ENCODE assay signal across 13 cellular contexts in the genomic region with DNA sequence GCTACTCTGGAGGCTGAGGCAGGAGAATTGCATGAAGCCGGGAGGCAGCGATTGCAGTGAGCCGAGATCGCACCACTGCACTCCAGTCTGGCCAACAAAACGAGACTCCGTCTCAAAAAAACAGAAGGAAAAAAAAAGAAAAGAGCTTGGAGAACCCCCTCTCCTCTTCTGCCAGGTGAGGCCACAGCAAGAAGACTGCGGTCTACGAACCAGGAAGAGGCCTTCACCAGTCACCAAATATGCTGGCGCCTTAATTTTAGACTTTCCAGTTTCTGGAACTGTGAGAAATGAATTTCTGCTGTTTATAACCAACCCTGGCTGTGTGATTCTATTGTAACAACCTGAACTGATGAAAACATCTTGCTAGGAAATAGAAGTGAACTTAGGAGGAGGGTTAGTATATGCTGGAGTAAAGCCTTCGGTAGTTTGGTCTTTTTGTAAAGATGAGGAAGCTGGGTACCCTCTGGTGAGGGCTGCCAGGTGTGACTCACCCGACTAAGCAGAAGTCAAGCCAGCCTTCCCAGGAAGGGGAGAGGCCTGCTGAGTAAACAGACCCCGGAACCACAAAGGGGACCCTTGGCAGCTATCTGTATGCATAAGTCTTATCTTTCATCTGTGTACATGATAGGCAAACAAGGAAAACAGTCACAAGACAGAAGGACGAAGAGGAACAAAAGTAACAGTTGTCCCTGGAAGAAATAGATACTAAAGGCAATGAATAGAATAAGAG.
DNase-seq lines count a peak whose midpoint lies in the region; ATAC-seq, FAIRE-seq and TF ChIP-seq lines count a peak whose summit lies in the region.
"Had no signal": no experiment of that assay in that cellular context is flagged by ENCODE, and none has a peak within 500 bp of the region (broad histone marks: within the 10 kb centered on the region; RNA-seq: fewer than 3 reads in every experiment).

No MANE protein-coding gene starts in this region.

- no peak for FAIRE-seq in K562 (lab: Jason Lieb, UNC)
- FAIRE-seq: colon, GM18507, RCC 7860 had no signal

- no peak for TF ChIP-seq POLR2A in K562 (conservative IDR thresholded peaks at IDR 0.05)
- TF ChIP-seq POLR2A in stomach (IDR thresholded peaks at IDR 0.05): no peak

- no peaks in the 10 kb centered on the region for H3K79me2 ChIP-seq in K562 (ENCODE audit: control insufficient read depth, insufficient read depth, low read length)

- TF ChIP-seq CTCF in K562 (IDR thresholded peaks at IDR 0.05 in 2 of 3, conservative IDR thresholded peaks at IDR 0.05 in 1 of 3; ENCODE audit: insufficient read depth in 2 of 3, low read depth in 1 of 3, low read length in 3 of 3) (no peak), stomach (IDR thresholded peaks at IDR 0.05) (no peak)

- no peaks in the 10 kb centered on the region for H3K4me1 ChIP-seq in K562 (replicated peaks in 1 of 2; ENCODE audit: control insufficient read depth in 2 of 2, insufficient read depth in 2 of 2, low read length in 2 of 2)
- H3K4me1 ChIP-seq in stomach: peaks cover 0 to 20% (median 6%) of the 10 kb centered on the region in 4 donors

- intact Hi-C loops in activated naive CD4-positive, alpha-beta T cell treated with anti-CD3 and anti-CD28 coated beads for 36 hours (cut with micrococcal nuclease): no loop called here
- intact Hi-C loops in K562 (cut with micrococcal nuclease): no loop called here
- intact Hi-C loops in stomach (cut with DNase I; ENCODE audit: low total_unique reads): loop anchor here (10.0 kb wide), 1 partner anchor 79 kb away; no protein-coding TSS in a partner anchor

- no peak overlapping the region for H3K4me2 ChIP-seq in K562 (ENCODE audit: insufficient read depth, low read length)

- in situ Hi-C loops in K562 (cut with MboI): no loop called here

- H3K27ac Mint-ChIP-seq in activated naive CD4-positive, alpha-beta T cell treated with anti-CD3 and anti-CD28 coated beads for 36 hours: peak overlapping the region; percentile 75
- H3K27ac Mint-ChIP-seq: nephron had no signal

- no peaks in the 10 kb centered on the region; the same call in 1 of the 2 replicates for H3K9me3 ChIP-seq in K562 (replicated peaks; ENCODE audit: control insufficient read depth, insufficient read depth, low read depth, low read length)
- peaks cover 0 to 8% (median 3%) of the 10 kb centered on the region in 4 donors for H3K9me3 ChIP-seq in stomach
- H3K9me3 ChIP-seq: suprapubic skin had no signal

- TF ChIP-seq EP300 in K562 (IDR thresholded peaks at IDR 0.05; ENCODE audit: low read length): no peak
- no peak for TF ChIP-seq EP300 in stomach (IDR thresholded peaks at IDR 0.05)

- no peak for ATAC-seq in K562
- no peak for ATAC-seq in GM21360 (IDR thresholded peaks at IDR 0.05; ENCODE audit: unreplicated experiment)
- no peak for ATAC-seq in HG03280 (IDR thresholded peaks at IDR 0.05; ENCODE audit: unreplicated experiment)
- ATAC-seq in GM19397 (IDR thresholded peaks at IDR 0.05; ENCODE audit: unreplicated experiment): no peak

- H3K36me3 ChIP-seq in K562 (ENCODE audit: control insufficient read depth, insufficient read depth, low read length) (no peaks in the 10 kb centered on the region), stomach (no peaks in the 10 kb centered on the region)
- H3K36me3 ChIP-seq: suprapubic skin had no signal

- CTCF ChIA-PET in activated naive CD4-positive, alpha-beta T cell treated with anti-CD3 and anti-CD28 coated beads for 36 hours (lab: Charles Lee): interaction anchor here (0.6 to 1.5 kb wide), 6 partner anchors 26 to 190 kb away, joined by 3 to 6 read pairs (median 3); no protein-coding TSS in a partner anchor
- CTCF ChIA-PET in K562 (lab: Yijun Ruan, JAX; ENCODE audit: low intra/inter-chr PET ratio): no interaction called here

- H2AFZ ChIP-seq in K562 (ENCODE audit: low read depth, low read length): no peak overlapping the region

- peaks cover 18% of the 10 kb centered on the region for H3K4me1 Mint-ChIP-seq in activated naive CD4-positive, alpha-beta T cell treated with anti-CD3 and anti-CD28 coated beads for 36 hours (ENCODE audit: low read depth)
- H3K4me1 Mint-ChIP-seq: nephron had no signal

- TF ChIP-seq RAD21 in K562 (CRISPR knock-in tag; conservative IDR thresholded peaks at IDR 0.05 in 1 of 2, IDR thresholded peaks at IDR 0.05 in 1 of 2): no peak

- no peak overlapping the region for H3K9ac ChIP-seq in K562 (ENCODE audit: insufficient read depth in 1 of 2, low read depth in 2 of 2, low read length in 2 of 2)

- POLR2A ChIA-PET in K562 (lab: Yijun Ruan, JAX): no interaction called here

- peak overlapping the region; percentile 22 for H3K4me3 Mint-ChIP-seq in activated naive CD4-positive, alpha-beta T cell treated with anti-CD3 and anti-CD28 coated beads for 36 hours
- H3K4me3 Mint-ChIP-seq: nephron had no signal

- H3K36me3 Mint-ChIP-seq in activated naive CD4-positive, alpha-beta T cell treated with anti-CD3 and anti-CD28 coated beads for 36 hours (ENCODE audit: low read depth): peaks cover 3% of the 10 kb centered on the region

- H3K4me3 ChIP-seq in K562 (no peak overlapping the region), stomach (no peak overlapping the region)
- H3K4me3 ChIP-seq: suprapubic skin had no signal

- H3K27ac ChIP-seq in K562 (ENCODE audit: extremely low read depth, low read depth, low read length): no peak overlapping the region
- H3K27ac ChIP-seq in stomach: peak overlapping the region in 1 of 5 donors; percentile 33
- H3K27ac ChIP-seq: suprapubic skin had no signal

- H3K27me3 ChIP-seq in K562 (ENCODE audit: control insufficient read depth in 2 of 2, insufficient read depth in 2 of 2, low read length in 2 of 2) (peaks cover 6 to 30% of the 10 kb centered on the region in 2 experiments), stomach (no peaks in the 10 kb centered on the region)
- H3K27me3 ChIP-seq: suprapubic skin had no signal

- no peaks in the 10 kb centered on the region for H3K27me3 Mint-ChIP-seq in activated naive CD4-positive, alpha-beta T cell treated with anti-CD3 and anti-CD28 coated beads for 36 hours (ENCODE audit: low read depth)

- DNase-seq in activated naive CD4-positive, alpha-beta T cell treated with anti-CD3 and anti-CD28 coated beads for 36 hours: peak; percentile 44
- no peak for DNase-seq in activated naive CD4-positive, alpha-beta T cell treated with Interleukin-2 at 50 U/mL for 16 hours
- DNase-seq in NOMO-1 treated with dmso at 0.1 percent for 144 hours (lab: John Stamatoyannopoulos, UW; ENCODE audit: unreplicated experiment) (peak; percentile 35), K562 (ENCODE audit: extremely low read depth in 1 of 4, low spot score in 3 of 4) (no peak), stomach (peak; percentile 68)

- H3K9me1 ChIP-seq in K562 (ENCODE audit: control insufficient read depth, insufficient read depth, low read length): no peaks in the 10 kb centered on the region

- peaks cover 11% of the 10 kb centered on the region for H3K9me3 Mint-ChIP-seq in activated naive CD4-positive, alpha-beta T cell treated with anti-CD3 and anti-CD28 coated beads for 36 hours

- WGBS in K562 (ENCODE audit: insufficient coverage, low coverage, missing lambda C conversion rate): under 1% methylated on average over 13 of the region's 13 CpGs
- WGBS in stomach, 5 donors: 61 to 72% (median 69%) methylated on average over 13 of the region's 13 CpGs

- BruUV-seq in K562 (replicated peaks; lab: Mats Ljungman, UMichigan): no TSS peak

- H4K20me1 ChIP-seq in K562 (replicated peaks; ENCODE audit: control insufficient read depth, insufficient read depth, low read length): no peaks in the 10 kb centered on the region

TF ChIP-seq in K562, 482 proteins besides CTCF, POLR2A, EP300 and RAD21:
- TF ChIP-seq CHD1 (IDR thresholded peaks at IDR 0.05; ENCODE audit: low read length) (no peak), ARID1B (IDR thresholded peaks at IDR 0.05) (peak; percentile 15; the same call in 1 of the 2 replicates), KAT8 (IDR thresholded peaks at IDR 0.05; ENCODE audit: low read depth) (no peak), ADNP (tag; IDR thresholded peaks at IDR 0.05) (no peak), PTRF (tag; IDR thresholded peaks at IDR 0.05) (no peak), FOXA3 (CRISPR knock-in tag; conservative IDR thresholded peaks at IDR 0.05 in 1 of 2, IDR thresholded peaks at IDR 0.05 in 1 of 2) (peak in 1 of 2 experiments; percentile 89; a peak in 2 of 4 replicates), RHOXF2B (CRISPR knock-in tag; conservative IDR thresholded peaks at IDR 0.05) (no peak), FOSL1 (tag; conservative IDR thresholded peaks at IDR 0.05) (peak; percentile 61; the same call in 1 of the 2 replicates), NFIX (CRISPR knock-in tag; IDR thresholded peaks at IDR 0.05; ENCODE audit: low read depth) (no peak), PTTG1 (tag; IDR thresholded peaks at IDR 0.05; ENCODE audit: low read depth) (no peak)
- TF ChIP-seq, protein P1, sequence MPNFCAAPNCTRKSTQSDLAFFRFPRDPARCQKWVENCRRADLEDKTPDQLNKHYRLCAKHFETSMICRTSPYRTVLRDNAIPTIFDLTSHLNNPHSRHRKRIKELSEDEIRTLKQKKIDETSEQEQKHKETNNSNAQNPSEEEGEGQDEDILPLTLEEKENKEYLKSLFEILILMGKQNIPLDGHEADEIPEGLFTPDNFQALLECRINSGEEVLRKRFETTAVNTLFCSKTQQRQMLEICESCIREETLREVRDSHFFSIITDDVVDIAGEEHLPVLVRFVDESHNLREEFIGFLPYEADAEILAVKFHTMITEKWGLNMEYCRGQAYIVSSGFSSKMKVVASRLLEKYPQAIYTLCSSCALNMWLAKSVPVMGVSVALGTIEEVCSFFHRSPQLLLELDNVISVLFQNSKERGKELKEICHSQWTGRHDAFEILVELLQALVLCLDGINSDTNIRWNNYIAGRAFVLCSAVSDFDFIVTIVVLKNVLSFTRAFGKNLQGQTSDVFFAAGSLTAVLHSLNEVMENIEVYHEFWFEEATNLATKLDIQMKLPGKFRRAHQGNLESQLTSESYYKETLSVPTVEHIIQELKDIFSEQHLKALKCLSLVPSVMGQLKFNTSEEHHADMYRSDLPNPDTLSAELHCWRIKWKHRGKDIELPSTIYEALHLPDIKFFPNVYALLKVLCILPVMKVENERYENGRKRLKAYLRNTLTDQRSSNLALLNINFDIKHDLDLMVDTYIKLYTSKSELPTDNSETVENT (CRISPR knock-in tag; IDR thresholded peaks at IDR 0.05): no peak

Comparison
In these comparisons a context has a peak if more than half of its experiments do, and no peak if none do; other contexts are left out.
1. DNase-seq: peak in activated naive CD4-positive, alpha-beta T cell treated with anti-CD3 and anti-CD28 coated beads for 36 hours (single experiment), NOMO-1 treated with dmso at 0.1 percent for 144 hours (single experiment) and stomach (single experiment); none in activated naive CD4-positive, alpha-beta T cell treated with Interleukin-2 at 50 U/mL for 16 hours (single experiment) and K562 (0 of 4).